15 cellular contexts compared by ENCODE assay signal in genomic region chr1:28521502-28522164, GRCh38. TPM values are rescaled to one million over a fixed set of nuclear protein-coding genes. Genes with fewer than 3 reads are reported as not detected.
DNase-seq lines count a peak whose midpoint lies in the region; ATAC-seq and TF ChIP-seq lines count a peak whose summit lies in the region.
"Had no signal": no experiment of that assay in that cellular context is flagged by ENCODE, and none has a peak within 500 bp of the region (broad histone marks: within the 10 kb centered on the region; RNA-seq: fewer than 3 reads in every experiment).

No MANE protein-coding gene starts in this region.

- DNase-seq in CD14-positive monocyte (ENCODE audit: low spot score) (no peak), T-helper 17 cell (no peak), mesendoderm (no peak), mucosa of gallbladder (ENCODE audit: low spot score) (no peak)
- no peak for DNase-seq in effector CD8-positive, alpha-beta T cell (lab: John Stamatoyannopoulos, UW)
- no peak for DNase-seq in CD4-positive, alpha-beta memory T cell
- DNase-seq: DMS79, left lung, NCI-H1694 treated with DMSO at 0.1 percent for 48 hours, substantia nigra had no signal

- POLR2A ChIA-PET in CD4-positive, alpha-beta memory T cell (lab: Charles Lee; ENCODE audit: partially characterized antibody), result interaction anchor here (1.1 kb wide), 2 partner anchors 16 to 81 kb away, joined by 3 to 4 read pairs; no protein-coding TSS in a partner anchor

- peaks cover 20% of the 10 kb centered on the region for H3K79me1 ChIP-seq in mesendoderm (ENCODE audit: low read length)

- H3K27ac ChIP-seq in mesendoderm (ENCODE audit: low read depth, low read length), result no peak overlapping the region
- no peak overlapping the region for H3K27ac ChIP-seq in CD4-positive, alpha-beta memory T cell (ENCODE audit: low read depth, low read length)
- H3K27ac ChIP-seq: C4-2B, left lung, VCaP had no signal

- no peaks in the 10 kb centered on the region for H3K27me3 ChIP-seq in mesendoderm (ENCODE audit: insufficient read depth, low read length, poor library complexity)
- no peaks in the 10 kb centered on the region for H3K27me3 ChIP-seq in CD4-positive, alpha-beta memory T cell (ENCODE audit: insufficient read depth, low read length)
- H3K27me3 ChIP-seq: left lung had no signal

- H3K4me2 ChIP-seq in mesendoderm (ENCODE audit: low read length), result no peak overlapping the region

- peak overlapping the region in 4 of 7 donors; percentile 37 to 81 (median 62) for H3K27ac Mint-ChIP-seq in CD14-positive monocyte
- H3K27ac Mint-ChIP-seq in T-helper 17 cell, result peak overlapping the region; percentile 78
- peak overlapping the region in 2 of 7 donors; percentile 52 to 78 for H3K27ac Mint-ChIP-seq in CD4-positive, alpha-beta memory T cell

- WGBS in mesendoderm (ENCODE audit: extremely low coverage, insufficient coverage, low lambda C conversion rate), result no CpG with 5 or more reads among the region's 6 CpGs

- H3K36me3 ChIP-seq in ES-I3 (ENCODE audit: insufficient read depth, low read length), result no peaks in the 10 kb centered on the region
- H3K36me3 ChIP-seq in mesendoderm (ENCODE audit: control insufficient read depth, insufficient read depth, low read length), result no peaks in the 10 kb centered on the region
- H3K36me3 ChIP-seq in CD4-positive, alpha-beta memory T cell (ENCODE audit: insufficient read depth, low read length), result no peaks in the 10 kb centered on the region

- no peak overlapping the region for H4K5ac ChIP-seq in mesendoderm (ENCODE audit: low read length)

- H3K56ac ChIP-seq in mesendoderm (ENCODE audit: low read length), result peak overlapping the region; percentile 1

- CTCF ChIA-PET in CD4-positive, alpha-beta memory T cell (lab: Charles Lee; ENCODE audit: partially characterized antibody), result no interaction called here

- H3K36me3 Mint-ChIP-seq in CD14-positive monocyte (peaks cover 15 to 21% of the 10 kb centered on the region in 2 donors), T-helper 17 cell (ENCODE audit: low read depth) (peaks cover 3% of the 10 kb centered on the region)
- H3K36me3 Mint-ChIP-seq in CD4-positive, alpha-beta memory T cell, result peaks cover 3 to 7% of the 10 kb centered on the region in 2 donors

- no peak overlapping the region for H2AK5ac ChIP-seq in mesendoderm (ENCODE audit: low read length)

- no peak overlapping the region for H3K4ac ChIP-seq in mesendoderm (ENCODE audit: low read depth, low read length)

- H3K9ac ChIP-seq in ES-I3 (ENCODE audit: low read depth, low read length) (peak overlapping the region; percentile 8; the same call in 1 of the 2 replicates), mesendoderm (ENCODE audit: low read length) (peak overlapping the region; percentile 34)

- ATAC-seq in T-helper 17 cell, result no peak
- ATAC-seq: activated naive CD4-positive, alpha-beta T cell treated with anti-CD3 and anti-CD28 coated beads, Interleukin-2, amount 50 U/mL, for 72 hours; left lung; SK-N-SH treated with all-trans-retinoic acid at 6 μM for 48 hours had no signal

- H3K4me1 ChIP-seq in ES-I3 (ENCODE audit: insufficient read depth, low read length) (peaks cover 21% of the 10 kb centered on the region), mesendoderm (ENCODE audit: control insufficient read depth, low read depth, low read length) (peaks cover 5% of the 10 kb centered on the region)
- H3K4me1 ChIP-seq in CD4-positive, alpha-beta memory T cell (ENCODE audit: insufficient read depth, low read length), result peaks cover 23% of the 10 kb centered on the region

- H3K27me3 Mint-ChIP-seq in CD14-positive monocyte (ENCODE audit: low read depth in 3 of 3), result peaks cover 0 to 2% (median 2%) of the 10 kb centered on the region in 3 donors
- H3K27me3 Mint-ChIP-seq in T-helper 17 cell, result no peaks in the 10 kb centered on the region
- H3K27me3 Mint-ChIP-seq in CD4-positive, alpha-beta memory T cell, result no peaks in the 10 kb centered on the region

- H3K18ac ChIP-seq in mesendoderm (ENCODE audit: low read length), result no peak overlapping the region

- H2BK15ac ChIP-seq in mesendoderm (replicated peaks; ENCODE audit: low read depth), result no peak overlapping the region

- H2BK5ac ChIP-seq in mesendoderm (ENCODE audit: low read length), result no peak overlapping the region

- H3K23ac ChIP-seq in mesendoderm (ENCODE audit: low read length), result no peak overlapping the region

- H3K4me1 Mint-ChIP-seq in CD14-positive monocyte (peaks cover 23% of the 10 kb centered on the region), T-helper 17 cell (peaks cover 31% of the 10 kb centered on the region)
- H3K4me1 Mint-ChIP-seq in CD4-positive, alpha-beta memory T cell, result peaks cover 14 to 24% (median 21%) of the 10 kb centered on the region in 4 donors

- no peaks in the 10 kb centered on the region for H3K9me3 ChIP-seq in ES-I3 (ENCODE audit: control insufficient read depth, insufficient read depth, low read length)
- no peaks in the 10 kb centered on the region for H3K9me3 ChIP-seq in T-helper 17 cell (ENCODE audit: control insufficient read depth, low read length, poor library complexity, severe bottlenecking)
- no peaks in the 10 kb centered on the region for H3K9me3 ChIP-seq in CD4-positive, alpha-beta memory T cell (ENCODE audit: control insufficient read depth in 1 of 2, low read length in 2 of 2)
- H3K9me3 ChIP-seq: left lung had no signal

- H3K79me2 ChIP-seq in mesendoderm (ENCODE audit: control insufficient read depth, insufficient read depth, low read length), result peaks cover 67% of the 10 kb centered on the region

- no peak overlapping the region for H3K4me3 ChIP-seq in mesendoderm (ENCODE audit: low read length)
- no peak overlapping the region for H3K4me3 ChIP-seq in CD4-positive, alpha-beta memory T cell (ENCODE audit: low read length in 2 of 2)
- H3K4me3 ChIP-seq: left lung had no signal

- no peaks in the 10 kb centered on the region for H3K9me3 Mint-ChIP-seq in CD14-positive monocyte
- no peaks in the 10 kb centered on the region for H3K9me3 Mint-ChIP-seq in CD4-positive, alpha-beta memory T cell
- H3K9me3 Mint-ChIP-seq: activated naive CD4-positive, alpha-beta T cell treated with anti-CD3 and anti-CD28 coated beads, Interleukin-2, amount 50 U/mL, for 72 hours had no signal

- intact Hi-C loops in CD14-positive monocyte (cut with micrococcal nuclease), result no loop called here
- intact Hi-C loops in CD4-positive, alpha-beta memory T cell (cut with micrococcal nuclease), result no loop called here

- no peak for TF ChIP-seq CTCF in CD14-positive monocyte (IDR thresholded peaks at IDR 0.05)

- H3K4me3 Mint-ChIP-seq in CD14-positive monocyte (no peak overlapping the region), T-helper 17 cell (no peak overlapping the region)
- H3K4me3 Mint-ChIP-seq in CD4-positive, alpha-beta memory T cell, result no peak overlapping the region

- no peak overlapping the region for H4K8ac ChIP-seq in mesendoderm (ENCODE audit: low read depth, low read length)

- H2BK120ac ChIP-seq in mesendoderm (ENCODE audit: low read depth, low read length), result no peak overlapping the region

RNA-seq across cellular contexts. Expression of gene RCC1, which starts 15.8 kb away (rescaled TPM):
- 10 to 100 TPM in 1 of 2 donors, 1 to 10 TPM in 1; 8.7 to 10.6 TPM for polyA plus RNA-seq in CD14-positive monocyte
- total RNA-seq in T-helper 17 cell (10 to 100 TPM; 10.7 to 15.1 TPM), mucosa of gallbladder (30.3 TPM)
- 84.3 TPM for polyA plus RNA-seq in mesendoderm (2013, experiment 1 of 2)
- 84.2 TPM for polyA plus RNA-seq in mesendoderm (2013, experiment 2 of 2)
- total RNA-seq in CD4-positive, alpha-beta memory T cell, result 10 to 100 TPM; 16.7 to 18.4 TPM
- 10 to 100 TPM in 1 of 2 donors, 1 to 10 TPM in 1; 7.8 to 11.7 TPM for polyA plus RNA-seq in CD4-positive, alpha-beta memory T cell

RNA-seq across cellular contexts. Expression of gene TRNAU1AP, which starts 31.3 kb away (rescaled TPM):
- 10 to 100 TPM; 26.7 to 28.4 TPM for polyA plus RNA-seq in CD14-positive monocyte
- 10 to 100 TPM; 24.5 to 27.9 TPM for total RNA-seq in T-helper 17 cell
- 20.8 TPM for polyA plus RNA-seq in mesendoderm (2013, experiment 1 of 2)
- 23.7 TPM for polyA plus RNA-seq in mesendoderm (2013, experiment 2 of 2)
- total RNA-seq in CD4-positive, alpha-beta memory T cell, result 10 to 100 TPM; 46.3 to 46.7 TPM
- polyA plus RNA-seq in CD4-positive, alpha-beta memory T cell, result 10 to 100 TPM; 25.8 to 30.7 TPM
- 19.3 TPM for total RNA-seq in mucosa of gallbladder
